8 cellular contexts compared by ENCODE assay signal in the genomic region with DNA sequence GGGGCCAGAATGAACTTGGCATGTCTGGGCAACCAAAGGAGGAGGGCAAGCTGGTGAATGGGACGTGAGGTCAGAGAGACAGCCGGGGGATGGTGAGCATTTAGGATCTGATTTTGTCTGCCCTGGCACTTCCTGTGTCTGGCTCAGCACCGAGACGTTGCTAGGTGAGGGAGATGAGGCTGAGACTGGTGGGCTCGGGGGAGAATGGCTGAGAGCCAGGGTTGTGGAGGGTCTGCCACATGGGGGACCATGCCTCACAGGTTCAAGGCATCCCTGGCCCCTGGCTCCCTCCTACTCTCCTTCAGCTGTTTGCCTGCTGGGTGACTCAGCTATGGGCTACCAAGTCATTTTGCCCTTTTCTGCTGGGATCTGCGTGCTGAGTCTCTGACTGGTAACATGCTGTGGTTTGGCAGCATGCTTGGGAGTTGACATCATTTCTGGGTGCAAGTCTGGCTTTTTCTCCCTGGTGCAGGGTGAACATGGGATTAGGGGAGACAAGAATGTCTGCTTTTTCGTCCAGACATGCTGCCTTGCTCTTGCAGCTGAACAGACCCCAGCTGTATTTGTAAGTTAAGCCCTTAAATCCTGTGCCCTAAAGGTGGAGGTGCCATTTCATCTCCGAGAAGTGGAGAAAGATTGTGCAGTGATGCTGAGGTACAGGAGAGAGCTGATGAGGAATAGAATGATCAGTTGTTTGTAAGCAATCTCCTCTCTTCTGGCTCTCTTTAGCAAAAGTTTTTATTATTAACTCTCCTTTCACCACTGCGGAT. TPM values are rescaled to one million over a fixed set of nuclear protein-coding genes. Genes with fewer than 3 reads are reported as not detected.
A peak's percentile ranks its signal among the peaks of the same experiment; 100 is the strongest.
DNase-seq lines count a peak whose midpoint lies in the region; ATAC-seq and TF ChIP-seq lines count a peak whose summit lies in the region.

No MANE protein-coding gene starts in this region.

- CTCF ChIA-PET in MCF 10A (lab: Yijun Ruan, JAX) = interaction anchor here (0.6 to 7.9 kb wide), 19 partner anchors 9 to 461 kb away, joined by 3 to 138 read pairs (median 5); no protein-coding TSS in a partner anchor

- no peak overlapping the region for H3K4me2 ChIP-seq in H9 (ENCODE audit: insufficient read depth, insufficient read length, low read length)

- no peak overlapping the region for H4K91ac ChIP-seq in H9 (ENCODE audit: insufficient read length, low read depth, low read length)

- H3K27me3 ChIP-seq in H9 (ENCODE audit: insufficient read depth, low read length) (no peaks in the 10 kb centered on the region), testis (no peaks in the 10 kb centered on the region)

- H3K23me2 ChIP-seq in H9 (ENCODE audit: insufficient read length, low read depth, low read length, poor library complexity, severe bottlenecking) = no peaks in the 10 kb centered on the region

- intact Hi-C loops in MCF 10A (cut with micrococcal nuclease) = loop anchor here (1.0 to 10.0 kb wide), 6 partner anchors 17 to 510 kb away; a partner anchor contains a TSS
- intact Hi-C loops in testis (cut with DNase I; ENCODE audit: low total_unique reads) = no loop called here

- TF ChIP-seq CTCF in H9 (conservative IDR thresholded peaks at IDR 0.05) (no peak), MCF 10A (IDR thresholded peaks at IDR 0.05; ENCODE audit: unreplicated experiment) (no peak), mesothelial cell of epicardium (IDR thresholded peaks at IDR 0.05; ENCODE audit: unreplicated experiment) (no peak), testis (IDR thresholded peaks at IDR 0.05) (no peak)

- no peak overlapping the region for H3K27ac ChIP-seq in H9 (ENCODE audit: insufficient read length, low read depth, low read length)
- no peak overlapping the region for H3K27ac ChIP-seq in testis

- DNase-seq in 8988T (peak; percentile 79), H9 (no peak), SKM-1 treated with dmso at 0.1 percent for 144 hours (lab: John Stamatoyannopoulos, UW; ENCODE audit: unreplicated experiment) (peak; percentile 42), MCF 10A (ENCODE audit: unreplicated experiment) (peak; percentile 100), mesothelial cell of epicardium (ENCODE audit: low spot score in 2 of 2, unreplicated experiment in 2 of 2) (peak in 1 of 2 experiments; percentile 45), testis (peak; percentile 37), cortex of kidney (lab: John Stamatoyannopoulos, UW) (no peak)

- TSS peak; percentile 20 for BruUV-seq in MCF 10A (replicated peaks; lab: Mats Ljungman, UMichigan)

- TF ChIP-seq POLR2A in testis (IDR thresholded peaks at IDR 0.05) = no peak

- H3K9me3 Mint-ChIP-seq in H9 (peaks cover 10 to 14% of the 10 kb centered on the region in 2 experiments), MCF 10A (ENCODE audit: unreplicated experiment) (peaks cover 8% of the 10 kb centered on the region), mesothelial cell of epicardium (peaks cover 5% of the 10 kb centered on the region)

- H3T11ph ChIP-seq in H9 (ENCODE audit: low read length) = no peak overlapping the region

- H2AFZ ChIP-seq in H9 (ENCODE audit: low read length) = no peak overlapping the region

- peaks cover 3% of the 10 kb centered on the region for H3K27me3 Mint-ChIP-seq in H9 (ENCODE audit: low read depth)
- no peaks in the 10 kb centered on the region for H3K27me3 Mint-ChIP-seq in MCF 10A (ENCODE audit: insufficient read depth, unreplicated experiment)
- H3K27me3 Mint-ChIP-seq in mesothelial cell of epicardium (ENCODE audit: low read depth) = no peaks in the 10 kb centered on the region

- 0 out of 2 replicates have a peak overlapping the region, but pooled peaks have one; percentile 16 for H3K14ac ChIP-seq in H9 (ENCODE audit: insufficient read depth, low read length)

- H2BK120ac ChIP-seq in H9 (ENCODE audit: low read depth, low read length, poor library complexity, severe bottlenecking) = no peak overlapping the region

- no peak for ATAC-seq in HG02973 (IDR thresholded peaks at IDR 0.05; ENCODE audit: unreplicated experiment)

- peaks cover 16% of the 10 kb centered on the region for H3K79me1 ChIP-seq in H9 (ENCODE audit: insufficient read depth, low read depth, low read length, poor library complexity, severe bottlenecking)

- H2BK5ac ChIP-seq in H9 (ENCODE audit: insufficient read length, low read length) = no peak overlapping the region

- H4K20me1 ChIP-seq in H9 (ENCODE audit: control insufficient read depth, insufficient read depth, insufficient read length) = peaks cover 2% of the 10 kb centered on the region

- H3K18ac ChIP-seq in H9 (ENCODE audit: insufficient read length, low read depth, low read length) = no peak overlapping the region

- H3K4me1 Mint-ChIP-seq in H9 (peaks cover 37 to 39% of the 10 kb centered on the region in 2 experiments), MCF 10A (ENCODE audit: insufficient read depth, unreplicated experiment) (peaks cover 74% of the 10 kb centered on the region), mesothelial cell of epicardium (peaks cover 38% of the 10 kb centered on the region)

- H3K9ac ChIP-seq in H9 (ENCODE audit: extremely low read depth, insufficient read length, low read length) = no peak overlapping the region

- peak overlapping the region in 1 of 3 experiments; percentile 89; a peak in 4 of 7 replicates for H3K27ac Mint-ChIP-seq in H9
- peak overlapping the region; percentile 80 for H3K27ac Mint-ChIP-seq in MCF 10A (ENCODE audit: low read depth, unreplicated experiment)
- peak overlapping the region; percentile 58 for H3K27ac Mint-ChIP-seq in mesothelial cell of epicardium

- H3K36me3 Mint-ChIP-seq in H9 (ENCODE audit: insufficient read depth in 1 of 3, low read depth in 3 of 3) = peaks cover 12 to 18% (median 15%) of the 10 kb centered on the region in 3 experiments
- H3K36me3 Mint-ChIP-seq in MCF 10A (ENCODE audit: insufficient read depth, unreplicated experiment) = peaks cover 23% of the 10 kb centered on the region
- H3K36me3 Mint-ChIP-seq in mesothelial cell of epicardium = peaks cover 3% of the 10 kb centered on the region

- no peak overlapping the region for H2BK20ac ChIP-seq in H9 (ENCODE audit: low read depth, low read length, poor library complexity, severe bottlenecking)

- H3K4me1 ChIP-seq in H9 (ENCODE audit: insufficient read depth, low read length) (peaks cover 3% of the 10 kb centered on the region; the same call in 1 of the 2 replicates), testis (peaks cover 34% of the 10 kb centered on the region)

- H3K9me3 ChIP-seq in H9 (ENCODE audit: control insufficient read depth, low read depth, low read length) = no peaks in the 10 kb centered on the region
- no peaks in the 10 kb centered on the region for H3K9me3 ChIP-seq in testis

- no peaks in the 10 kb centered on the region for H3K36me3 ChIP-seq in testis (ENCODE audit: low read depth, missing control alignments)

- H4K5ac ChIP-seq in H9 (ENCODE audit: insufficient read length, low read depth, low read length) = no peak overlapping the region

- peaks cover 15% of the 10 kb centered on the region; the same call in 1 of the 2 replicates for H3K79me2 ChIP-seq in H9 (ENCODE audit: insufficient read depth, low read length)

- H2BK12ac ChIP-seq in H9 (ENCODE audit: insufficient read length, low read depth, low read length) = no peak overlapping the region

- no peak overlapping the region for H4K8ac ChIP-seq in H9 (replicated peaks; ENCODE audit: insufficient read length, low read depth, low read length)

- no peak overlapping the region for H2BK15ac ChIP-seq in H9 (ENCODE audit: low read depth, low read length)

- H2AK5ac ChIP-seq in H9 (ENCODE audit: insufficient read length, low read length) = no peak overlapping the region

- H3K23ac ChIP-seq in H9 (ENCODE audit: insufficient read length, low read depth, low read length) = no peak overlapping the region

- WGBS in H9 (ENCODE audit: extremely low coverage, insufficient read length, low lambda C conversion rate) = no CpG with 5 or more reads among the region's 9 CpGs
- WGBS in testis, 2 donors = 66 to 70% methylated on average over 9 of the region's 9 CpGs

- H3K4me3 ChIP-seq in testis = no peak overlapping the region

- H3K56ac ChIP-seq in H9 (ENCODE audit: insufficient read length, low read depth, low read length) = no peak overlapping the region

- POLR2A ChIA-PET in MCF 10A (lab: Yijun Ruan, JAX) = interaction anchor here (0.6 to 11.3 kb wide), 25 partner anchors 9 to 460 kb away, joined by 3 to 166 read pairs (median 5); a partner anchor contains a TSS

- no peak overlapping the region for H3K4ac ChIP-seq in H9 (ENCODE audit: low read depth, low read length)

- H3K4me3 Mint-ChIP-seq in H9 = peak overlapping the region in 1 of 2 experiments; percentile 9; a peak in 1 of 5 replicates
- H3K4me3 Mint-ChIP-seq in MCF 10A (ENCODE audit: unreplicated experiment) = peak overlapping the region; percentile 46
- no peak overlapping the region for H3K4me3 Mint-ChIP-seq in mesothelial cell of epicardium

RNA-seq across cellular contexts. Expression of a gene that starts 17.6 kb away (rescaled TPM):
- 56.1 and 57.6 TPM in 2 replicates for total RNA-seq in H9 (2021)
- 104 and 114 TPM in 2 replicates for total RNA-seq in MCF 10A (2022)
- total RNA-seq in mesothelial cell of epicardium = 41.0 to 48.3 TPM (median 45.0 TPM) in 3 replicates
- total RNA-seq in testis = 100 to 1,000 TPM; 114 to 135 TPM
- polyA plus RNA-seq in testis (ENCODE audit: insufficient read depth, low read depth, low replicate concordance) = 63.0 TPM

Comparison
In these comparisons a context has a peak if more than half of its experiments do, and no peak if none do; other contexts are left out.
1. DNase-seq: peak in 8988T (single experiment), SKM-1 treated with dmso at 0.1 percent for 144 hours (single experiment), MCF 10A (single experiment) and testis (single experiment); none in H9 (single experiment) and cortex of kidney (single experiment).